10 cellular contexts compared by ENCODE assay signal in genomic region chr1:230916607-230917283, GRCh38.
"Had no signal": no experiment of that assay in that cellular context is flagged by ENCODE, and none has a peak within 500 bp of the region (broad histone marks: within the 10 kb centered on the region; RNA-seq: fewer than 3 reads in every experiment).

No MANE protein-coding gene starts in this region.

- H3K4me3 ChIP-seq: coronary artery, heart right ventricle, mucosa of descending colon, skin epidermis, stomach, testis, uterus had no signal

- H3K27me3 ChIP-seq: heart right ventricle, stomach, testis, uterus had no signal

- DNase-seq: cerebellar nuclear complex had no signal

- H3K27ac ChIP-seq: epithelial cell of prostate, heart right ventricle, skin epidermis, stomach, testis, uterus, WERI-Rb-1 had no signal

- H3K4me1 ChIP-seq: testis, uterus had no signal

- H3K9me3 ChIP-seq: heart right ventricle, mucosa of descending colon, stomach, testis, uterus had no signal

- H3K36me3 ChIP-seq: uterus had no signal
